Comparison of ENCODE assay signal across 2 cellular contexts in genomic region chr10:77533156-77533886, GRCh38.
TF ChIP-seq lines count a peak whose summit lies in the region.

No MANE protein-coding gene starts in this region.

TF ChIP-seq in HCT116, 20 proteins besides CTCF, POLR2A, EP300 and RAD21 (continued from another document):
- no peak for TF ChIP-seq REST (IDR thresholded peaks at IDR 0.05; ENCODE audit: low read depth)
- no peak for TF ChIP-seq POLR2AphosphoS5 (IDR thresholded peaks at IDR 0.05; ENCODE audit: low read depth, low read length)
- no peak for TF ChIP-seq EZH2 (IDR thresholded peaks at IDR 0.05)
- no peak for TF ChIP-seq SIN3A (IDR thresholded peaks at IDR 0.05; ENCODE audit: low read depth)
- TF ChIP-seq EGR1 (IDR thresholded peaks at IDR 0.05; ENCODE audit: low read depth) = no peak
- no peak for TF ChIP-seq FOSL1 (IDR thresholded peaks at IDR 0.05; ENCODE audit: low read depth)
- TF ChIP-seq TCF7L2 (IDR thresholded peaks at IDR 0.05; ENCODE audit: borderline replicate concordance, extremely low read depth, insufficient read depth, insufficient read length) = no peak
- no peak for TF ChIP-seq SRF (IDR thresholded peaks at IDR 0.05; ENCODE audit: low read depth)
- TF ChIP-seq ZBTB33 (IDR thresholded peaks at IDR 0.05; ENCODE audit: extremely low read depth, insufficient replicate concordance, low read length) = no peak

TF ChIP-seq in GM23338, 12 proteins besides CTCF, POLR2A, EP300 and RAD21 (continued from another document):
- TF ChIP-seq ZNF462 (CRISPR knock-in tag; IDR thresholded peaks at IDR 0.05) = no peak
